2 cellular contexts compared by ENCODE assay signal in the genomic region with DNA sequence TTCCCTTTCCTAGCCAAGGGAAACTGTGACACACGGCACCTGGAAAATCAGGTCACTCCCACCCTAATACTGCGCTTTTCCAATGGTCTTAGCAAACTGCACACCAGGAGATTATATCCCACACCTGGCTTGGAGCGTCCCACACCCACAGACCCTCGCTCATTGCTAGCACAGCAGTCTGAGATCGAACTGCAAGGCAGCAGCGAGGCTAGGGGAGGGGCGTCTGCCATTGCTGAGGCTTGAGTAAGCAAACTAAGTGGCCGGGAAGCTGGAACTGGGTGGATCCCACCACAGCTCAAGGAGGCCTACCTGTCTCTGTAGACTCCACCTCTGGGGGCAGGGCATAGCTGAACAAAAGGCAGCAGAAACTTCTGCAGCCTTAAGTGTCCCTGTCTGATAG.
DNase-seq lines count a peak whose midpoint lies in the region; TF ChIP-seq lines count a peak whose summit lies in the region.
"Not testable (repeated sequence)": the region's sequence is repeated elsewhere in the genome, so short reads cannot be mapped to it uniquely, and the experiment has no call there.

No MANE protein-coding gene starts in this region.

- not testable (repeated sequence) for H3K36me3 ChIP-seq in spleen

- peaks cover 0 to 21% (median 2%) of the 10 kb centered on the region in 8 donors for H3K9me3 ChIP-seq in spleen

- TF ChIP-seq POLR2A in spleen (IDR thresholded peaks at IDR 0.05), result not testable (repeated sequence)

- not testable (repeated sequence) for H3K27me3 ChIP-seq in spleen (replicated peaks in 1 of 7)

- H3K4me3 ChIP-seq in spleen, result not testable (repeated sequence)

- 82 to 95% (median 92%) methylated on average over 7 to 8 of the region's 8 CpGs for WGBS in spleen, 5 donors

- DNase-seq in posterior vena cava (ENCODE audit: low spot score), result peak; percentile 71
- peak; percentile 63 for DNase-seq in spleen

- intact Hi-C loops in posterior vena cava (cut with DNase I); spleen (cut with DNase I; ENCODE audit: low total_unique reads): not testable (repeated sequence)

- H3K27ac ChIP-seq in spleen, result not testable (repeated sequence)

- not testable (repeated sequence) for TF ChIP-seq CTCF in spleen (IDR thresholded peaks at IDR 0.05 in 8 of 11, conservative IDR thresholded peaks at IDR 0.05 in 3 of 11)

- H3K4me1 ChIP-seq in spleen, result not testable (repeated sequence)
